ENCODE assay signal across 1 cellular context in genomic region chr10:90871279-90871760, GRCh38.
TF ChIP-seq lines count a peak whose summit lies in the region.

No MANE protein-coding gene starts in this region.

TF ChIP-seq in K562, 482 proteins besides CTCF, POLR2A, EP300 and RAD21 (continued from another document and continues in another):
- TF ChIP-seq MGA (IDR thresholded peaks at IDR 0.05) (no peak), MEIS2 (IDR thresholded peaks at IDR 0.05; ENCODE audit: partially characterized antibody) (no peak), KLF6 (CRISPR knock-in tag; IDR thresholded peaks at IDR 0.05; ENCODE audit: borderline replicate concordance) (no peak), ZBTB40 (IDR thresholded peaks at IDR 0.05) (0 out of 2 replicates have a peak, but pooled peaks have one; percentile 23), ZBTB40 (CRISPR knock-in tag; IDR thresholded peaks at IDR 0.05) (no peak), GTF2E2 (tag; IDR thresholded peaks at IDR 0.05) (0 out of 2 replicates have a peak, but pooled peaks have one; percentile 18), ZNF407 (IDR thresholded peaks at IDR 0.05; ENCODE audit: low read depth) (no peak), ZNF668 (CRISPR knock-in tag; IDR thresholded peaks at IDR 0.05) (no peak), TFAM (CRISPR knock-in tag; conservative IDR thresholded peaks at IDR 0.05) (no peak), ATF1 (CRISPR knock-in tag; IDR thresholded peaks at IDR 0.05) (no peak), ATF1 (tag; IDR thresholded peaks at IDR 0.05) (peak; percentile 41; the same call in 1 of the 2 replicates), ZNF639 (CRISPR knock-in tag; conservative IDR thresholded peaks at IDR 0.05 in 1 of 2, IDR thresholded peaks at IDR 0.05 in 1 of 2) (no peak), SMC3 (conservative IDR thresholded peaks at IDR 0.05; ENCODE audit: insufficient read depth, low read depth, low read length) (0 out of 2 replicates have a peak, but pooled peaks have one; percentile 14), POU5F1 (IDR thresholded peaks at IDR 0.05; ENCODE audit: borderline replicate concordance, low read depth, low read length, partially characterized antibody) (no peak), MTA2 (IDR thresholded peaks at IDR 0.05; ENCODE audit: low read depth) (no peak), CREM (IDR thresholded peaks at IDR 0.05; ENCODE audit: low read depth) (peak; percentile 12; the same call in 1 of the 2 replicates), CBX3 (IDR thresholded peaks at IDR 0.05; ENCODE audit: borderline replicate concordance in 1 of 2, low read length in 2 of 2) (0 out of 3 replicates have a peak, but pooled peaks of 1 of the 2 experiments have one; percentile 35), NONO (IDR thresholded peaks at IDR 0.05; ENCODE audit: low read depth in 2 of 2, low read length in 1 of 2) (no peak), ZFP1 (CRISPR knock-in tag; IDR thresholded peaks at IDR 0.05) (no peak), U2AF1 (optimal IDR thresholded peaks at IDR 0.05; ENCODE audit: low read depth, low read length) (no peak)
